Comparison of ENCODE assay signal across 14 cellular contexts in the genomic region with DNA sequence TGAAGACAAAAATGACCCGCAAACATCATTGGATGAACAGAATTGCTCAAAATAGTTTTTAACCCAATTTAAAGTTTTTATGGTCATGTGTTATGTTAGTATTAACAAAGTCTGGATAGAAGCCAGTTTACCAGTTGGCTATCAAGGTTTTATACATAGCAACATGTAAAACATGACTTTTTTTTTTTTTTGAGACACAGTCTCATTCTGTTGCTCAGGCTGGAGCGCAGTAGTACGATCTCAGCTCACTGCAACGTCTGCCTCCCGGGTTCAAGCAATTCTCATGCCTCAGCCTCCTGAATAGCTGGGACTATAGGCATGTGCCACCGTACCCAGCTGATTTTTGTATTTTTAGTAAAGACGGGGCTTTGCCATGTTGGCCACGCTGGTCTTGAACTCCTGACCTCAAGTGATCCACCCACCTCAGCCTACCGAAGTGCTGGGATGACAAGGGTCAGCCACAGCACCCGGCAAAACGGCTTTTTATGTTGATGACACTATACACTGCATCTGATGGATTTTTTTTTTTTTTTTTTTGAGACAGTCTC. TPM values are rescaled to one million over a fixed set of nuclear protein-coding genes. Genes with fewer than 3 reads are reported as not detected.
DNase-seq lines count a peak whose midpoint lies in the region; ATAC-seq and TF ChIP-seq lines count a peak whose summit lies in the region.
"Had no signal": no experiment of that assay in that cellular context is flagged by ENCODE, and none has a peak within 500 bp of the region (broad histone marks: within the 10 kb centered on the region; RNA-seq: fewer than 3 reads in every experiment).

No MANE protein-coding gene starts in this region.

- POLR2A ChIA-PET in HCT116 (lab: Charles Lee) = interaction anchor here (1.0 to 7.7 kb wide), 6 partner anchors 10 to 115 kb away, joined by 3 to 75 read pairs (median 7); no protein-coding TSS in a partner anchor

- H3K4me2 ChIP-seq in HCT116 (ENCODE audit: low read length) = 0 out of 2 replicates have a peak overlapping the region, but pooled peaks have one; percentile 86
- no peak overlapping the region for H3K4me2 ChIP-seq in osteoblast (ENCODE audit: insufficient read depth, low read length)

- no peak overlapping the region for H3K4me3 ChIP-seq in HCT116 (replicated peaks in 1 of 2; ENCODE audit: low read depth in 1 of 2, low read length in 2 of 2)
- no peak overlapping the region for H3K4me3 ChIP-seq in fibroblast of mammary gland (ENCODE audit: control insufficient read depth, low read depth, low read length)
- H3K4me3 ChIP-seq in osteoblast (ENCODE audit: insufficient read depth, low read length) = no peak overlapping the region
- H3K4me3 ChIP-seq in SJCRH30 = no peak overlapping the region
- H3K4me3 ChIP-seq in esophagus squamous epithelium = no peak overlapping the region

- RAD21 ChIA-PET in HCT116 (lab: Charles Lee; ENCODE audit: low non-redundant PET in 1 of 2, low total read pairs in 2 of 2, uncharacterized antibody in 2 of 2, unreplicated experiment in 2 of 2) = interaction anchor here in 1 of 2 experiments (0.7 kb wide), 1 partner anchor 114 kb away, joined by 3 read pairs; no protein-coding TSS in a partner anchor

- H3K27me3 ChIP-seq in HCT116 (ENCODE audit: insufficient read depth, low read length) (no peaks in the 10 kb centered on the region), osteoblast (ENCODE audit: insufficient read depth, low read length) (no peaks in the 10 kb centered on the region), SJCRH30 (no peaks in the 10 kb centered on the region), esophagus squamous epithelium (no peaks in the 10 kb centered on the region)

- CTCF ChIA-PET in HCT116 (lab: Charles Lee) = interaction anchor here (2.9 kb wide), 1 partner anchor 115 kb away, joined by 14 read pairs; no protein-coding TSS in a partner anchor

- TF ChIP-seq POLR2A in HCT116 (IDR thresholded peaks at IDR 0.05; ENCODE audit: borderline replicate concordance, extremely low read depth, insufficient read depth, insufficient read length) (peak; percentile 21), esophagus squamous epithelium (IDR thresholded peaks at IDR 0.05) (no peak)

- 0 out of 2 replicates have a peak, but pooled peaks cover 6% of the 10 kb centered on the region for H4K20me1 ChIP-seq in HCT116 (ENCODE audit: insufficient read depth)
- no peaks in the 10 kb centered on the region for H4K20me1 ChIP-seq in osteoblast (ENCODE audit: insufficient read depth, low read length)

- H3K9me3 ChIP-seq in HCT116 (ENCODE audit: control insufficient read depth in 1 of 2, insufficient read depth in 1 of 2, low read depth in 1 of 2, low read length in 2 of 2) (no peaks in the 10 kb centered on the region), osteoblast (ENCODE audit: low read depth, low read length) (no peaks in the 10 kb centered on the region), SJCRH30 (replicated peaks) (no peaks in the 10 kb centered on the region), esophagus squamous epithelium (no peaks in the 10 kb centered on the region)

- no peak overlapping the region for H2AFZ ChIP-seq in HCT116 (ENCODE audit: low read depth, low read length, poor library complexity, severe bottlenecking)
- H2AFZ ChIP-seq in osteoblast (ENCODE audit: low read length) = no peak overlapping the region

- ATAC-seq in HCT116 = no peak

- BruUV-seq in HCT116 (replicated peaks; lab: Mats Ljungman, UMichigan) = no TSS peak

- no peak for DNase-seq in HCT116 (ENCODE audit: low read depth, low spot score)
- peak; percentile 49 for DNase-seq in fibroblast of mammary gland (ENCODE audit: low read depth)
- DNase-seq in osteoblast (ENCODE audit: insufficient read length, low spot score, missing footprints) = peak; percentile 36
- no peak for DNase-seq in SJCRH30
- DNase-seq in activated gamma-delta T cell (lab: John Stamatoyannopoulos, UW) = no peak
- no peak for DNase-seq in stimulated activated CD4-positive, alpha-beta T cell treated with anti-CD3 and anti-CD28 coated beads, Interleukin-2, amount 100 ng/mL, for 24 hours
- no peak for DNase-seq in esophagus squamous epithelium (lab: John Stamatoyannopoulos, UW)
- DNase-seq: activated CD4-positive, alpha-beta T cell treated with anti-CD3 and anti-CD28 coated beads, Interleukin-2, amount 50 U/mL, for 4 hours; activated naive CD4-positive, alpha-beta T cell treated with anti-CD3 and anti-CD28 coated beads, Interleukin-2, amount 50 U/mL, for 16 hours; endodermal cell; midbrain; NCI-H2029 treated with DMSO at 0.1 percent for 48 hours; NK-92 treated with Interleukin-12 subunit alpha and Interleukin-12 subunit beta, amount 100 ng/mL, for 24 hours had no signal

- WGBS in esophagus squamous epithelium, 2 donors = 87 to 94% methylated on average over 5 to 7 of the region's 11 CpGs

- H3K79me2 ChIP-seq in HCT116 (ENCODE audit: insufficient read depth, low read length) (peaks cover 18% of the 10 kb centered on the region), osteoblast (ENCODE audit: insufficient read depth, low read length) (peaks cover 8% of the 10 kb centered on the region)

- H3K36me3 ChIP-seq in HCT116 (ENCODE audit: control insufficient read depth in 1 of 2, insufficient read depth in 2 of 2, low read length in 2 of 2) = peaks cover 7 to 17% of the 10 kb centered on the region in 2 experiments
- H3K36me3 ChIP-seq in osteoblast (ENCODE audit: insufficient read depth, low read length) = peaks cover 13% of the 10 kb centered on the region
- H3K36me3 ChIP-seq in SJCRH30 = peaks cover 4% of the 10 kb centered on the region; the same call in 1 of the 2 replicates
- H3K36me3 ChIP-seq in esophagus squamous epithelium = peaks cover 0 to 15% (median 0%) of the 10 kb centered on the region in 3 donors

- intact Hi-C loops in HCT116 (cut with micrococcal nuclease) = no loop called here
- intact Hi-C loops in esophagus squamous epithelium (cut with DNase I) = no loop called here

- no peak for TF ChIP-seq CTCF in HCT116 (IDR thresholded peaks at IDR 0.05 in 2 of 3, conservative IDR thresholded peaks at IDR 0.05 in 1 of 3; ENCODE audit: borderline replicate concordance in 1 of 3, insufficient read depth in 1 of 3, low read depth in 2 of 3, low read length in 2 of 3)
- TF ChIP-seq CTCF in VCaP (conservative IDR thresholded peaks at IDR 0.05) = no peak
- no peak for TF ChIP-seq CTCF in fibroblast of mammary gland (conservative IDR thresholded peaks at IDR 0.05; ENCODE audit: control insufficient read depth, insufficient read depth, low read depth, low read length)
- no peak for TF ChIP-seq CTCF in osteoblast (IDR thresholded peaks at IDR 0.05; ENCODE audit: extremely low read depth, low read depth, low read length)
- no peak for TF ChIP-seq CTCF in esophagus squamous epithelium (IDR thresholded peaks at IDR 0.05)

- no peak overlapping the region for H3K9ac ChIP-seq in HCT116 (ENCODE audit: low read length)

- H3K9me2 ChIP-seq in HCT116 (ENCODE audit: insufficient read depth) = no peaks in the 10 kb centered on the region

- H3K27ac ChIP-seq in HCT116 (ENCODE audit: low read depth, low read length) (peak overlapping the region; percentile 78; the same call in 1 of the 2 replicates), VCaP (peak overlapping the region; percentile 77), osteoblast (ENCODE audit: low read depth, low read length) (no peak overlapping the region), SJCRH30 (no peak overlapping the region), esophagus squamous epithelium (peak overlapping the region in 1 of 4 donors; percentile 97)

- TF ChIP-seq RAD21 in HCT116 (IDR thresholded peaks at IDR 0.05; ENCODE audit: low read depth) = no peak

- H3K4me1 ChIP-seq in HCT116 (ENCODE audit: control insufficient read depth in 1 of 2, insufficient read depth in 2 of 2, low read length in 2 of 2) = peaks cover 17 to 49% of the 10 kb centered on the region in 2 experiments
- peaks cover 3% of the 10 kb centered on the region for H3K4me1 ChIP-seq in osteoblast (ENCODE audit: insufficient read depth, low read length)
- peaks cover under 1% of the 10 kb centered on the region; the same call in 1 of the 2 replicates for H3K4me1 ChIP-seq in SJCRH30
- H3K4me1 ChIP-seq in esophagus squamous epithelium = peaks cover 0 to 25% (median 0%) of the 10 kb centered on the region in 3 donors

TF ChIP-seq in HCT116, 20 proteins besides CTCF, POLR2A, EP300 and RAD21:
- TF ChIP-seq POLR2AphosphoS5 (IDR thresholded peaks at IDR 0.05; ENCODE audit: low read depth, low read length) (peak; percentile 66), FOSL1 (IDR thresholded peaks at IDR 0.05; ENCODE audit: low read depth) (no peak)

RNA-seq across cellular contexts. Expression of a gene that starts 3.4 kb away (rescaled TPM):
- total RNA-seq in HCT116 (2021; ENCODE audit: unreplicated experiment) (821 TPM), osteoblast (81.9 and 96.6 TPM in 2 replicates), esophagus squamous epithelium (100 to 1,000 TPM; 287 to 793 (median 450) TPM)
- polyA plus RNA-seq in HCT116 (2012) = 1,117 and 1,190 TPM in 2 replicates
- total RNA-seq in SJCRH30 (2014; rRNA removed; shearing (Covaris generic)) = 24.6 and 25.6 TPM in 2 replicates

RNA-seq across cellular contexts. Expression of a gene that starts 43.3 kb away (rescaled TPM):
- total RNA-seq in HCT116 (2021; ENCODE audit: unreplicated experiment) (59.7 TPM), osteoblast (53.6 and 71.6 TPM in 2 replicates), esophagus squamous epithelium (10 to 100 TPM in 3 of 4 donors, 1 to 10 TPM in 1; 5.4 to 30.9 (median 14.8) TPM)
- 41.2 and 49.7 TPM in 2 replicates for polyA plus RNA-seq in HCT116 (2012)
- 75.4 and 82.3 TPM in 2 replicates for total RNA-seq in SJCRH30 (2014; rRNA removed; shearing (Covaris generic))

Comparison
In these comparisons a context has a peak if more than half of its experiments do, and no peak if none do; other contexts are left out.
1. DNase-seq: peak in fibroblast of mammary gland (single experiment) and osteoblast (single experiment); none in HCT116 (single experiment), SJCRH30 (0 of 2), activated gamma-delta T cell (single experiment), stimulated activated CD4-positive, alpha-beta T cell treated with anti-CD3 and anti-CD28 coated beads, Interleukin-2, amount 100 ng/mL, for 24 hours (0 of 2) and esophagus squamous epithelium (single experiment).
2. H3K27ac ChIP-seq: peak in HCT116 (single experiment) and VCaP (single experiment); none in osteoblast (single experiment) and SJCRH30 (single experiment).